ENCODE assay signal across 8 cellular contexts in the genomic region with DNA sequence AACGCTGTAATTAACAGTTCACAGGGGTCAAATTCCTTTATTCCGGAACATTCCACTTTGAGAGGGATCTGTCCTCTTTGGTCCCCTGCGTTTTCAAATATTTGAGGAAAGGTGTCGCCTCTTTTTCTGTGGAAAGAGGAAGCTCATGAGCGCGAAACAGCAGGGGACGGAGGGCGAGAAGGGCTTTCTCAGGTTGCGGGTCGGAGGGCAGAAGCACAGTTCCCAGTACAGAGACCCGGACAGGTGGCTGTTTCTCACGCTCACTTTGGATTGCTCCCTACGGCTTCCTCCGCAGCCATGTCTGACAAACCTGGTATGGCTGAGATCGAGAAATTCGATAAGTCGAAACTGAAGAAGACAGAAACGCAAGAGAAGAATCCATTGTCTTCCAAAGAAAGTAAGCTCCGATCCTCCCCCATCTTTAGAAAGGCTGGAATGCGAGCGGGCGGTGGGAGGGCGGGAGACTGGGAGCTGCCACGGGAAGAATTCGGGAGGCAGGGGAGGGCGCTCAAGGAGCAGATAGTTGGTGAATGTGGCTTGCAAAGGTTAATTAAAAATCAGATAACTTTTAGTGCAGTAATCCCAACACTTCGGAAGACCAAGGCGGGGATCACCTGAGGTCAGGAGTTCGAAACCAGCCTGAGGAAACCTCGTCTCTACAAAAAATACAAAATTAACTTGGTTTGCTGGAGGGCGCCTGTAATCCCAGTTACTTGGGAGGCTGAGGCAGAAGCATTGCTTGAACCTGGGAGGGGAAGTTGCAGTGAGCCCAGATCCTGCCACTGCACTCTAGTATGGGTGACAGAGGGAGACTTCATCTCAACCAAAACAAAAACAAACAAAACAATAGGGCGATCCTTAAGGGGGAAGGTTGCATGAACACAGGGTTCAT.
DNase-seq lines count a peak whose midpoint lies in the region; ATAC-seq and TF ChIP-seq lines count a peak whose summit lies in the region.

No MANE protein-coding gene starts in this region.

- DNase-seq in NCI-H2196 (lab: John Stamatoyannopoulos, UW; ENCODE audit: unreplicated experiment) (peak; percentile 57), NCI-H2196 treated with DMSO at 0.1 percent for 48 hours (lab: John Stamatoyannopoulos, UW; ENCODE audit: unreplicated experiment) (no peak), foreskin fibroblast (peak in 1 of 2 donors; percentile 12), NCI-H510A (lab: John Stamatoyannopoulos, UW) (no peak), NCI-H524 treated with DMSO at 0.1 percent for 48 hours (lab: John Stamatoyannopoulos, UW) (no peak)
- peak in 1 of 2 donors; percentile 66 for DNase-seq in stimulated activated effector memory CD8-positive, alpha-beta T cell treated with anti-CD3 and anti-CD28 coated beads, Interleukin-12 subunit alpha, Interleukin-12 subunit beta, amount 100 ng/mL, for 72 hours (ENCODE audit: low spot score in 2 of 2)

- no peaks in the 10 kb centered on the region for H3K9me3 Mint-ChIP-seq in T-helper 1 cell treated with Interleukin-12 subunit alpha and Interleukin-12 subunit beta and Interleukin-4 antibody, amounts not matched to agents 30 μg/mL and 1 μg/mL, for 36 hours
- no peaks in the 10 kb centered on the region for H3K9me3 Mint-ChIP-seq in stimulated activated effector memory CD8-positive, alpha-beta T cell treated with anti-CD3 and anti-CD28 coated beads, Interleukin-12 subunit alpha, Interleukin-12 subunit beta, amount 100 ng/mL, for 72 hours

- peaks cover 8% of the 10 kb centered on the region for H3K4me1 Mint-ChIP-seq in T-helper 1 cell treated with Interleukin-12 subunit alpha and Interleukin-12 subunit beta and Interleukin-4 antibody, amounts not matched to agents 30 μg/mL and 1 μg/mL, for 36 hours (ENCODE audit: low read depth)
- H3K4me1 Mint-ChIP-seq in stimulated activated effector memory CD8-positive, alpha-beta T cell treated with anti-CD3 and anti-CD28 coated beads, Interleukin-12 subunit alpha, Interleukin-12 subunit beta, amount 100 ng/mL, for 72 hours = peaks cover 9% of the 10 kb centered on the region

- peak; percentile 47 for ATAC-seq in stimulated activated effector memory CD8-positive, alpha-beta T cell treated with anti-CD3 and anti-CD28 coated beads, Interleukin-12 subunit alpha, Interleukin-12 subunit beta, amount 100 ng/mL, for 72 hours
- no peak for ATAC-seq in GM18517 (IDR thresholded peaks at IDR 0.05; ENCODE audit: unreplicated experiment)

- no peaks in the 10 kb centered on the region for H3K27me3 Mint-ChIP-seq in T-helper 1 cell treated with Interleukin-12 subunit alpha and Interleukin-12 subunit beta and Interleukin-4 antibody, amounts not matched to agents 30 μg/mL and 1 μg/mL, for 36 hours (ENCODE audit: low read depth)

- no peaks in the 10 kb centered on the region for H3K36me3 Mint-ChIP-seq in T-helper 1 cell treated with Interleukin-12 subunit alpha and Interleukin-12 subunit beta and Interleukin-4 antibody, amounts not matched to agents 30 μg/mL and 1 μg/mL, for 36 hours (ENCODE audit: low read depth)
- peaks cover 14% of the 10 kb centered on the region for H3K36me3 Mint-ChIP-seq in stimulated activated effector memory CD8-positive, alpha-beta T cell treated with anti-CD3 and anti-CD28 coated beads, Interleukin-12 subunit alpha, Interleukin-12 subunit beta, amount 100 ng/mL, for 72 hours

- H3K4me3 ChIP-seq in foreskin fibroblast (ENCODE audit: low read depth in 1 of 2, low read length in 2 of 2) = peak overlapping the region; percentile 60 to 70

- TF ChIP-seq CTCF in foreskin fibroblast (IDR thresholded peaks at IDR 0.05; ENCODE audit: low read depth, low read length) = no peak

- H3K4me3 Mint-ChIP-seq in T-helper 1 cell treated with Interleukin-12 subunit alpha and Interleukin-12 subunit beta and Interleukin-4 antibody, amounts not matched to agents 30 μg/mL and 1 μg/mL, for 36 hours = peak overlapping the region; percentile 89
- peak overlapping the region; percentile 84 for H3K4me3 Mint-ChIP-seq in stimulated activated effector memory CD8-positive, alpha-beta T cell treated with anti-CD3 and anti-CD28 coated beads, Interleukin-12 subunit alpha, Interleukin-12 subunit beta, amount 100 ng/mL, for 72 hours

- peak overlapping the region; percentile 93 for H3K27ac Mint-ChIP-seq in T-helper 1 cell treated with Interleukin-12 subunit alpha and Interleukin-12 subunit beta and Interleukin-4 antibody, amounts not matched to agents 30 μg/mL and 1 μg/mL, for 36 hours
- H3K27ac Mint-ChIP-seq in stimulated activated effector memory CD8-positive, alpha-beta T cell treated with anti-CD3 and anti-CD28 coated beads, Interleukin-12 subunit alpha, Interleukin-12 subunit beta, amount 100 ng/mL, for 72 hours = peak overlapping the region; percentile 98
